In the genomic region with DNA sequence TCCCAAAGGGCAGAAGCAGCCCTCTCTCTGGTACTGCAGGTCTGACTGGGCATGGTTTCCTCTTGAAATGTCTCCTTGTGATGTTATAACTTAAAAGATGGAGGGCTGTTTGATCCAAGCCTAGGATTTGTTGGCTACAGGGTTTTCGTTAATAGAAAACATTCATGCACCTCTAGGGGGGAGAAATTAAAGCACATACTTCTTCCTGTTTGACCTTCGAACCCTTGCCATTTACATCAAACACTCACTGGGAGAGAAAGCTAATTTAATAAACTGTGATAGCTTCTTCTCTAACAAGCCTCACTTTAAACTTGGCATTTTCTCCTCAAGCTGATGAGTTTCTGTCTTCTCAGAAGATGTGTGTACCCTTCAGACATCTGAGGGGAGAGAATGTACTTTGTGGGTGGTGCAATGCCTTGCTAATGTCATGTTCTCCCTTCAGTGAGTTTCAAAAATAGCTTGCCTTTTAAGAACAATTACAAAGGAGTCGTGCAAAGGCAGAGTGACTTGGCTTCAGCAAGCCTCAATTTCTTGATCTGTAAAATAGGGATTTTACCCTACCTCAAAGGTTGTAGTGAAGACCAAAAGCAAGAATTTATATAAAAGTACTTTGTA, we compare ENCODE assay signal across 25 cellular contexts. TPM values are rescaled to one million over a fixed set of nuclear protein-coding genes. Genes with fewer than 3 reads are reported as not detected.
DNase-seq lines count a peak whose midpoint lies in the region; ATAC-seq lines count a peak whose summit lies in the region.
"Had no signal": no experiment of that assay in that cellular context is flagged by ENCODE, and none has a peak within 500 bp of the region (broad histone marks: within the 10 kb centered on the region; RNA-seq: fewer than 3 reads in every experiment).

No MANE protein-coding gene starts in this region.

- H3K27ac Mint-ChIP-seq in activated T-cell treated with anti-CD3 and anti-CD28 coated beads, Interleukin-2, amount 50 U/mL, for 72 hours, result no peak overlapping the region
- H3K27ac Mint-ChIP-seq: CD4-positive, alpha-beta T cell; T-cell had no signal

- no peaks in the 10 kb centered on the region for H3K9me3 Mint-ChIP-seq in activated T-cell treated with anti-CD3 and anti-CD28 coated beads, Interleukin-2, amount 50 U/mL, for 72 hours
- H3K9me3 Mint-ChIP-seq: CD4-positive, alpha-beta T cell; T-cell had no signal

- no peaks in the 10 kb centered on the region for H4K20me1 ChIP-seq in BLaER1 treated with 17β-estradiol and CSF1 and Interleukin-3, amounts not matched to agents 10 nM and 100 nM

- no peak overlapping the region for H3K9ac ChIP-seq in BLaER1 treated with 17β-estradiol and CSF1 and Interleukin-3, amounts not matched to agents 10 nM and 100 nM

- no peaks in the 10 kb centered on the region for H3K27me3 Mint-ChIP-seq in activated T-cell treated with anti-CD3 and anti-CD28 coated beads, Interleukin-2, amount 50 U/mL, for 72 hours (ENCODE audit: low read depth)

- no peaks in the 10 kb centered on the region for H3K36me3 ChIP-seq in BLaER1 treated with 17β-estradiol and CSF1 and Interleukin-3, amounts not matched to agents 10 nM and 100 nM

- H3K4me2 ChIP-seq in BLaER1 treated with 17β-estradiol and CSF1 and Interleukin-3, amounts not matched to agents 10 nM and 100 nM, result peak overlapping the region in 7 of 11 experiments; percentile 13 to 43 (median 20); a peak in 9 of 22 replicates

- H3K9me3 ChIP-seq in BLaER1 treated with 17β-estradiol and CSF1 and Interleukin-3, amounts not matched to agents 10 nM and 100 nM (replicated peaks in 1 of 11), result peaks cover 0 to 14% (median 0%) of the 10 kb centered on the region in 11 experiments; a peak in 2 of 22 replicates
- H3K9me3 ChIP-seq: psoas muscle, testis had no signal

- no peaks in the 10 kb centered on the region for H3K27me3 ChIP-seq in BLaER1 treated with 17β-estradiol and CSF1 and Interleukin-3, amounts not matched to agents 10 nM and 100 nM
- H3K27me3 ChIP-seq: testis had no signal

- no peak overlapping the region for H3K4me3 ChIP-seq in BLaER1 treated with 17β-estradiol and CSF1 and Interleukin-3, amounts not matched to agents 10 nM and 100 nM
- H3K4me3 ChIP-seq: psoas muscle, skin epidermis, testis had no signal

- H3K36me3 Mint-ChIP-seq in activated T-cell treated with anti-CD3 and anti-CD28 coated beads, Interleukin-2, amount 50 U/mL, for 72 hours (ENCODE audit: insufficient read depth in 2 of 2), result no peaks in the 10 kb centered on the region
- H3K36me3 Mint-ChIP-seq: T-cell had no signal

- H3K4me1 ChIP-seq in BLaER1 treated with 17β-estradiol and CSF1 and Interleukin-3, amounts not matched to agents 10 nM and 100 nM, result peaks cover 0 to 19% (median 9%) of the 10 kb centered on the region in 10 experiments; a peak in 15 of 20 replicates
- H3K4me1 ChIP-seq: testis had no signal

- peak; percentile 39 for DNase-seq in NCI-H69 (lab: John Stamatoyannopoulos, UW)
- DNase-seq in fibroblast of gingiva (ENCODE audit: low read depth), result peak; percentile 6
- peak; percentile 69 for DNase-seq in putamen (ENCODE audit: low spot score)
- DNase-seq in HPDE6-E6E7 (ENCODE audit: extremely low spot score), result no peak
- no peak for DNase-seq in NCI-H187 treated with DMSO at 0.1 percent for 48 hours (lab: John Stamatoyannopoulos, UW)
- no peak for DNase-seq in activated T-cell treated with anti-CD3 and anti-CD28 coated beads, Interleukin-2, amount 50 U/mL, for 72 hours
- DNase-seq: activated CD4-positive, alpha-beta T cell treated with anti-CD3 and anti-CD28 coated beads for 1 hour; activated CD8-positive, alpha-beta memory T cell treated with anti-CD3 and anti-CD28 coated beads for 24 hours; activated gamma-delta T cell treated with Interleukin-2 at 50 U/mL for 16 hours; activated T-cell treated with anti-CD3 and anti-CD28 coated beads, Interleukin-2, amount 50 U/mL, for 1 hour; amniotic stem cell; CD4-positive, alpha-beta T cell; cortex of kidney; KBM-7; kidney; NCI-H1436 treated with DMSO at 0.1 percent for 48 hours; NCI-H510A; NK-92 treated with Interleukin-12 subunit alpha and Interleukin-12 subunit beta, amount 100 ng/mL, for 24 hours; psoas muscle; SIG-M5; T-cell; testis had no signal

- ATAC-seq in activated T-cell treated with anti-CD3 and anti-CD28 coated beads, Interleukin-2, amount 50 U/mL, for 72 hours (replicated peaks in 1 of 2), result no peak
- no peak for ATAC-seq in HG02623 (IDR thresholded peaks at IDR 0.05; ENCODE audit: unreplicated experiment)
- ATAC-seq: T-cell had no signal

- peaks cover 15% of the 10 kb centered on the region for H3K4me1 Mint-ChIP-seq in activated T-cell treated with anti-CD3 and anti-CD28 coated beads, Interleukin-2, amount 50 U/mL, for 72 hours (ENCODE audit: low read depth)

- H3K4me3 Mint-ChIP-seq in activated T-cell treated with anti-CD3 and anti-CD28 coated beads, Interleukin-2, amount 50 U/mL, for 72 hours, result no peak overlapping the region
- H3K4me3 Mint-ChIP-seq: CD4-positive, alpha-beta T cell; T-cell had no signal

- no peak overlapping the region for H3K27ac ChIP-seq in BLaER1 treated with 17β-estradiol and CSF1 and Interleukin-3, amounts not matched to agents 10 nM and 100 nM
- H3K27ac ChIP-seq: psoas muscle, skin epidermis, testis had no signal

RNA-seq across cellular contexts. Expression of a gene that starts 20.4 kb away (rescaled TPM):
- total RNA-seq in activated T-cell treated with anti-CD3 and anti-CD28 coated beads, Interleukin-2, amount 50 U/mL, for 72 hours, result 1 to 10 TPM; 1.6 to 3.7 TPM

Comparison
In these comparisons a context has a peak if more than half of its experiments do, and no peak if none do; other contexts are left out.
1. DNase-seq: peak in NCI-H69 (single experiment), fibroblast of gingiva (single experiment) and putamen (single experiment); none in HPDE6-E6E7 (single experiment), NCI-H187 treated with DMSO at 0.1 percent for 48 hours (single experiment) and activated T-cell treated with anti-CD3 and anti-CD28 coated beads, Interleukin-2, amount 50 U/mL, for 72 hours (0 of 2).